11 cellular contexts compared by ENCODE assay signal in genomic region chr12:52965337-52965731, GRCh38. TPM values are rescaled to one million over a fixed set of nuclear protein-coding genes. Genes with fewer than 3 reads are reported as not detected.
A peak's percentile ranks its signal among the peaks of the same experiment; 100 is the strongest.
DNase-seq lines count a peak whose midpoint lies in the region; ATAC-seq and TF ChIP-seq lines count a peak whose summit lies in the region.
"Had no signal": no experiment of that assay in that cellular context is flagged by ENCODE, and none has a peak within 500 bp of the region (broad histone marks: within the 10 kb centered on the region; RNA-seq: fewer than 3 reads in every experiment).

No MANE protein-coding gene starts in this region.

- H3K4me3 ChIP-seq in heart right ventricle, result peak overlapping the region in 8 of 10 donors; percentile 8 to 47 (median 36)
- H3K4me3 ChIP-seq in epithelial cell of proximal tubule (ENCODE audit: low read depth, low read length), result peak overlapping the region; percentile 57
- peak overlapping the region; percentile 18 for H3K4me3 ChIP-seq in mesodermal cell (ENCODE audit: extremely low read depth, insufficient read depth, low read length, poor library complexity, severe bottlenecking)
- peak overlapping the region; percentile 14 for H3K4me3 ChIP-seq in upper lobe of right lung
- H3K4me3 ChIP-seq in tibial artery, result peak overlapping the region in 1 of 2 donors; percentile 25

- peaks cover 0 to 13% (median 0%) of the 10 kb centered on the region in 9 donors for H3K4me1 ChIP-seq in heart right ventricle
- H3K4me1 ChIP-seq in mesodermal cell (ENCODE audit: control insufficient read depth, insufficient read depth, low read length, poor library complexity, severe bottlenecking), result peaks cover 32% of the 10 kb centered on the region
- H3K4me1 ChIP-seq in upper lobe of right lung, result no peaks in the 10 kb centered on the region
- peaks cover 0 to 8% (median 4%) of the 10 kb centered on the region in 4 donors for H3K4me1 ChIP-seq in tibial artery

- H3K27ac ChIP-seq in heart right ventricle (peak overlapping the region in 1 of 10 donors; percentile 41), mesodermal cell (ENCODE audit: low read depth, low read length, severe bottlenecking) (peak overlapping the region; percentile 92), upper lobe of right lung (no peak overlapping the region), tibial artery (no peak overlapping the region)

- ATAC-seq in heart right ventricle, result peak in 6 of 8 donors; percentile 24 to 73 (median 46)
- ATAC-seq in upper lobe of right lung, result peak; percentile 43
- no peak for ATAC-seq in HG03439 (IDR thresholded peaks at IDR 0.05; ENCODE audit: unreplicated experiment)

- TF ChIP-seq CTCF in heart right ventricle (IDR thresholded peaks at IDR 0.05), result no peak
- no peak for TF ChIP-seq CTCF in epithelial cell of proximal tubule (conservative IDR thresholded peaks at IDR 0.05; ENCODE audit: low read depth, low read length)
- TF ChIP-seq CTCF in upper lobe of right lung (IDR thresholded peaks at IDR 0.05), result no peak
- TF ChIP-seq CTCF in tibial artery (IDR thresholded peaks at IDR 0.05), result no peak

- no peaks in the 10 kb centered on the region for H3K36me3 ChIP-seq in heart right ventricle
- no peaks in the 10 kb centered on the region for H3K36me3 ChIP-seq in mesodermal cell (ENCODE audit: control insufficient read depth, insufficient read depth, low read length)
- H3K36me3 ChIP-seq in upper lobe of right lung, result no peaks in the 10 kb centered on the region
- no peaks in the 10 kb centered on the region for H3K36me3 ChIP-seq in tibial artery

- 3 to 6% methylated on average over 23 to 28 of the region's 28 CpGs for WGBS in heart right ventricle, 2 donors
- WGBS in mesodermal cell (ENCODE audit: insufficient coverage in 2 of 2), 2 experiments, result 15 to 25% methylated on average over 20 to 24 of the region's 28 CpGs

- H3K27me3 ChIP-seq in heart right ventricle (peaks cover 0 to 45% (median 24%) of the 10 kb centered on the region in 7 donors), upper lobe of right lung (peaks cover 16% of the 10 kb centered on the region), tibial artery (peaks cover 0 to 27% of the 10 kb centered on the region in 2 donors)

- intact Hi-C loops in heart right ventricle (cut with DNase I) (no loop called here), cardiac septum (cut with DNase I) (no loop called here), upper lobe of right lung (cut with DNase I) (no loop called here), tibial artery (cut with DNase I; ENCODE audit: low total_unique reads) (loop anchor here (10.0 kb wide), 1 partner anchor 371 kb away; no protein-coding TSS in a partner anchor)

- no peak for DNase-seq in heart right ventricle
- DNase-seq in cardiac septum (ENCODE audit: low spot score), result no peak
- no peak for DNase-seq in epithelial cell of proximal tubule (ENCODE audit: low read depth)
- no peak for DNase-seq in upper lobe of right lung
- no peak for DNase-seq in GM19240 (ENCODE audit: insufficient read length, low spot score)
- no peak for DNase-seq in tibial artery
- DNase-seq: activated CD4-positive, alpha-beta T cell treated with anti-CD3 and anti-CD28 coated beads for 48 hours; activated naive CD4-positive, alpha-beta T cell; effector memory CD4-positive, alpha-beta T cell had no signal

- no peaks in the 10 kb centered on the region for H3K9me3 ChIP-seq in heart right ventricle
- H3K9me3 ChIP-seq in mesodermal cell (ENCODE audit: control insufficient read depth, low read length), result no peaks in the 10 kb centered on the region
- H3K9me3 ChIP-seq in upper lobe of right lung, result no peaks in the 10 kb centered on the region
- no peaks in the 10 kb centered on the region for H3K9me3 ChIP-seq in tibial artery

RNA-seq across cellular contexts. Expression of gene KRT18, which starts 16.4 kb away (rescaled TPM):
- total RNA-seq in heart right ventricle (10 to 100 TPM in 1 of 10 donors, 1 to 10 TPM in 9; 2.8 to 20.9 (median 6.4) TPM), cardiac septum (10.7 TPM), epithelial cell of proximal tubule (1,855 and 2,668 TPM in 2 replicates), upper lobe of right lung (255 TPM)
- polyA plus RNA-seq in heart right ventricle, result 10 to 100 TPM in 1 of 2 donors, 1 to 10 TPM in 1; 7.8 to 13.1 TPM
- polyA plus RNA-seq in mesodermal cell (2013, experiment 1 of 2), result 2,534 TPM
- 2,467 TPM for polyA plus RNA-seq in mesodermal cell (2013, experiment 2 of 2)

RNA-seq across cellular contexts. Expression of gene EIF4B, which starts 40.9 kb away (rescaled TPM):
- total RNA-seq in heart right ventricle (100 to 1,000 TPM; 364 to 477 (median 431) TPM), cardiac septum (324 TPM), epithelial cell of proximal tubule (371 and 447 TPM in 2 replicates), upper lobe of right lung (436 TPM)
- 10 to 100 TPM; 53.2 to 63.5 TPM for polyA plus RNA-seq in heart right ventricle
- 346 TPM for polyA plus RNA-seq in mesodermal cell (2013, experiment 1 of 2)
- 376 TPM for polyA plus RNA-seq in mesodermal cell (2013, experiment 2 of 2)

Comparison
In these comparisons a context has a peak if more than half of its experiments do, and no peak if none do; other contexts are left out.
1. RNA of gene KRT18, which starts 16.4 kb away (total RNA-seq): 1,855 to 2,668 TPM in epithelial cell of proximal tubule and 255 TPM in upper lobe of right lung (single experiment); 10.7 TPM in cardiac septum (single experiment) and 2.8 to 20.9 TPM in heart right ventricle; every median in the first group is over 10 times any median in the second.